9 cellular contexts compared by ENCODE assay signal in genomic region chr11:34345991-34346480, GRCh38. TPM values are rescaled to one million over a fixed set of nuclear protein-coding genes. Genes with fewer than 3 reads are reported as not detected.
A peak's percentile ranks its signal among the peaks of the same experiment; 100 is the strongest.
DNase-seq lines count a peak whose midpoint lies in the region; ATAC-seq and TF ChIP-seq lines count a peak whose summit lies in the region.
"Had no signal": no experiment of that assay in that cellular context is flagged by ENCODE, and none has a peak within 500 bp of the region (broad histone marks: within the 10 kb centered on the region; RNA-seq: fewer than 3 reads in every experiment).

No MANE protein-coding gene starts in this region.

- H3F3A ChIP-seq in smooth muscle cell (ENCODE audit: low read depth): peaks cover 4% of the 10 kb centered on the region

- no peak overlapping the region for H2AFZ ChIP-seq in smooth muscle cell (ENCODE audit: low read depth)

- no peak overlapping the region for H3K9ac ChIP-seq in smooth muscle cell (ENCODE audit: low read depth)

- peaks cover 96% of the 10 kb centered on the region for H4K20me1 ChIP-seq in smooth muscle cell (ENCODE audit: low read depth)

- no peak for ATAC-seq in HG02938 (IDR thresholded peaks at IDR 0.05; ENCODE audit: unreplicated experiment)

- TF ChIP-seq CTCF in ascending aorta (IDR thresholded peaks at IDR 0.05): no peak
- TF ChIP-seq CTCF in right atrium auricular region (IDR thresholded peaks at IDR 0.05): no peak
- no peak for TF ChIP-seq CTCF in smooth muscle cell (IDR thresholded peaks at IDR 0.05; ENCODE audit: borderline replicate concordance, insufficient read depth, poor library complexity, severe bottlenecking)

- peaks cover 46% of the 10 kb centered on the region for H3K79me2 ChIP-seq in smooth muscle cell (ENCODE audit: low read depth)

- peak; percentile 52 for DNase-seq in GM03348 (ENCODE audit: low spot score)
- DNase-seq in ascending aorta (ENCODE audit: low spot score in 2 of 2): peak; percentile 47 to 85
- peak; percentile 65 for DNase-seq in right atrium auricular region (ENCODE audit: low spot score)
- DNase-seq in smooth muscle cell (lab: John Stamatoyannopoulos, UW; ENCODE audit: unreplicated experiment): no peak
- DNase-seq in NCI-H1092 treated with DMSO at 0.1 percent for 48 hours (lab: John Stamatoyannopoulos, UW): no peak
- DNase-seq in LoVo (ENCODE audit: low spot score): no peak
- DNase-seq in central memory CD4-positive, alpha-beta T cell: no peak
- DNase-seq: NCI-H1048 had no signal

- H3K4me3 ChIP-seq in ascending aorta (peak overlapping the region in 1 of 2 donors; percentile 27), right atrium auricular region (no peak overlapping the region), smooth muscle cell (no peak overlapping the region)

- peak overlapping the region; percentile 57 for H3K4me2 ChIP-seq in smooth muscle cell

- H3K36me3 ChIP-seq in ascending aorta: no peaks in the 10 kb centered on the region
- H3K36me3 ChIP-seq in right atrium auricular region: no peaks in the 10 kb centered on the region
- H3K36me3 ChIP-seq in smooth muscle cell (ENCODE audit: low read depth): no peaks in the 10 kb centered on the region

- no peaks in the 10 kb centered on the region for H3K27me3 ChIP-seq in ascending aorta
- H3K27me3 ChIP-seq in right atrium auricular region: no peaks in the 10 kb centered on the region
- H3K27me3 ChIP-seq in smooth muscle cell (ENCODE audit: low read depth): no peaks in the 10 kb centered on the region

- no peaks in the 10 kb centered on the region for H3K9me3 ChIP-seq in ascending aorta
- H3K9me3 ChIP-seq in right atrium auricular region: no peaks in the 10 kb centered on the region
- no peaks in the 10 kb centered on the region for H3K9me3 ChIP-seq in smooth muscle cell (replicated peaks; ENCODE audit: low read depth)

- intact Hi-C loops in ascending aorta (cut with DNase I): loop anchor here (1.0 to 2.0 kb wide), 4 partner anchors 12 to 154 kb away; partner anchors contain the start of gene ABTB2

- 55% methylated on average over 8 of the region's 8 CpGs for WGBS in smooth muscle cell (ENCODE audit: low lambda C conversion rate)

- peak overlapping the region; percentile 78 to 94 for H3K27ac ChIP-seq in ascending aorta
- H3K27ac ChIP-seq in right atrium auricular region: peak overlapping the region; percentile 81 to 87
- H3K27ac ChIP-seq in smooth muscle cell (ENCODE audit: low read depth): peak overlapping the region; percentile 6

- H3K4me1 ChIP-seq in ascending aorta (peaks cover 15 to 76% of the 10 kb centered on the region in 2 donors), right atrium auricular region (peaks cover 0 to 71% of the 10 kb centered on the region in 2 donors), smooth muscle cell (ENCODE audit: low read depth) (peaks cover 15% of the 10 kb centered on the region)

RNA-seq across cellular contexts. Expression of gene ABTB2, which starts 11.8 kb away (rescaled TPM):
- total RNA-seq in ascending aorta (7.9 TPM), right atrium auricular region (10 to 100 TPM; 27.0 to 27.4 TPM), smooth muscle cell (2.6 and 4.9 TPM in 2 replicates)
- polyA plus RNA-seq in smooth muscle cell: 4.3 and 4.6 TPM in 2 replicates

Comparison
In these comparisons a context has a peak if more than half of its experiments do, and no peak if none do; other contexts are left out.
1. DNase-seq: peak in GM03348 (single experiment), ascending aorta (2 of 2) and right atrium auricular region (single experiment); none in smooth muscle cell (single experiment), NCI-H1092 treated with DMSO at 0.1 percent for 48 hours (single experiment), LoVo (single experiment) and central memory CD4-positive, alpha-beta T cell (single experiment).
2. H3K27ac ChIP-seq: peak in every context shown above with its lines; median percentile 86 in ascending aorta; 84 in right atrium auricular region; 6 in smooth muscle cell.